3 cellular contexts compared by ENCODE assay signal in genomic region chr7:151544183-151544582, GRCh38.
TF ChIP-seq lines count a peak whose summit lies in the region.

No MANE protein-coding gene starts in this region.

TF ChIP-seq in HepG2, 621 proteins besides CTCF, POLR2A, EP300 and RAD21:
- TF ChIP-seq ZFP1 (CRISPR knock-in tag; IDR thresholded peaks at IDR 0.05) (no peak), TBX3 (IDR thresholded peaks at IDR 0.05; ENCODE audit: borderline replicate concordance) (no peak), ZNF333 (CRISPR knock-in tag; IDR thresholded peaks at IDR 0.05; ENCODE audit: borderline replicate concordance) (no peak), MAFF (IDR thresholded peaks at IDR 0.05; ENCODE audit: low read depth, low read length) (peak; percentile 52), RBM22 (optimal IDR thresholded peaks at IDR 0.05; ENCODE audit: low read length) (no peak), ZC3H4 (CRISPR knock-in tag; IDR thresholded peaks at IDR 0.05; ENCODE audit: borderline replicate concordance) (no peak), ZNF10 (CRISPR knock-in tag; IDR thresholded peaks at IDR 0.05; ENCODE audit: borderline replicate concordance, low read depth) (no peak), ZNF441 (CRISPR knock-in tag; IDR thresholded peaks at IDR 0.05; ENCODE audit: borderline replicate concordance) (no peak), CEBPZ (IDR thresholded peaks at IDR 0.05; ENCODE audit: low read length) (no peak), ZNF350 (CRISPR knock-in tag; IDR thresholded peaks at IDR 0.05; ENCODE audit: borderline replicate concordance, low read depth) (no peak), KDM1A (CRISPR knock-in tag; IDR thresholded peaks at IDR 0.05) (no peak), ZNF225 (CRISPR knock-in tag; IDR thresholded peaks at IDR 0.05) (no peak), SP5 (CRISPR knock-in tag; IDR thresholded peaks at IDR 0.05; ENCODE audit: borderline replicate concordance, low read depth) (no peak), RNF219 (CRISPR knock-in tag; IDR thresholded peaks at IDR 0.05) (no peak), MAFK (conservative IDR thresholded peaks at IDR 0.05 in 1 of 2, IDR thresholded peaks at IDR 0.05 in 1 of 2; ENCODE audit: low read length in 2 of 2) (peak in 1 of 2 experiments; percentile 38; a peak in 3 of 4 replicates)

TF ChIP-seq in A549, 52 proteins besides CTCF, POLR2A, EP300 and RAD21:
- TF ChIP-seq ZC3H11A (IDR thresholded peaks at IDR 0.05) (no peak), SMC3 (IDR thresholded peaks at IDR 0.05) (no peak), CBX2 (IDR thresholded peaks at IDR 0.05; ENCODE audit: borderline replicate concordance, low read depth) (no peak), MAFK (IDR thresholded peaks at IDR 0.05; ENCODE audit: partially characterized antibody) (peak; percentile 35)
TF ChIP-seq in A549: peak in this region for 1.

TF ChIP-seq in K562, 482 proteins besides CTCF, POLR2A, EP300 and RAD21:
- TF ChIP-seq CBX5 (IDR thresholded peaks at IDR 0.05; ENCODE audit: borderline replicate concordance, low read depth) (no peak), ZNF316 (IDR thresholded peaks at IDR 0.05) (peak; percentile 70), C11orf30 (IDR thresholded peaks at IDR 0.05; ENCODE audit: low read depth) (peak; percentile 40; the same call in 1 of the 2 replicates)
